Comparison of ENCODE assay signal across 1 cellular context in the genomic region with DNA sequence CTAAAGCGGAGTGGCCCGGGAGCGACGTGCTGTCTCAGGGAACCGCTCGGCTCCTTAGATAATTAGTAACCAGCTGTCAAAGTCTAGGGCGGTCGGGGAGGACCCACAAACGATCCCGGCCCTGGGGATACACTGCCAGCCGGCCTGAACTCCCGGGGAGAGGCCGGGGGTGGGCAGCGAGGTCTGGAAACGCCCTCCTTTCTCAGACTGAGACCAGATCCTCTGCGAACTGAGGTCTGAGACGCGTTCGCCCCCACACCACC.
A peak's percentile ranks its signal among the peaks of the same experiment; 100 is the strongest.
TF ChIP-seq lines count a peak whose summit lies in the region.

No MANE protein-coding gene starts in this region.

TF ChIP-seq in HepG2, 621 proteins besides CTCF, POLR2A, EP300 and RAD21 (continued from another document and continues in another):
- TF ChIP-seq, protein P1, sequence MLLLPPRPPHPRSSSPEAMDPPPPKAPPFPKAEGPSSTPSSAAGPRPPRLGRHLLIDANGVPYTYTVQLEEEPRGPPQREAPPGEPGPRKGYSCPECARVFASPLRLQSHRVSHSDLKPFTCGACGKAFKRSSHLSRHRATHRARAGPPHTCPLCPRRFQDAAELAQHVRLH (CRISPR knock-in tag; IDR thresholded peaks at IDR 0.05; ENCODE audit: borderline replicate concordance, low read depth): no peak
- no peak for TF ChIP-seq SMARCC2 (IDR thresholded peaks at IDR 0.05)
- no peak for TF ChIP-seq ZBTB38 (CRISPR knock-in tag; IDR thresholded peaks at IDR 0.05)
- TF ChIP-seq, protein P2, sequence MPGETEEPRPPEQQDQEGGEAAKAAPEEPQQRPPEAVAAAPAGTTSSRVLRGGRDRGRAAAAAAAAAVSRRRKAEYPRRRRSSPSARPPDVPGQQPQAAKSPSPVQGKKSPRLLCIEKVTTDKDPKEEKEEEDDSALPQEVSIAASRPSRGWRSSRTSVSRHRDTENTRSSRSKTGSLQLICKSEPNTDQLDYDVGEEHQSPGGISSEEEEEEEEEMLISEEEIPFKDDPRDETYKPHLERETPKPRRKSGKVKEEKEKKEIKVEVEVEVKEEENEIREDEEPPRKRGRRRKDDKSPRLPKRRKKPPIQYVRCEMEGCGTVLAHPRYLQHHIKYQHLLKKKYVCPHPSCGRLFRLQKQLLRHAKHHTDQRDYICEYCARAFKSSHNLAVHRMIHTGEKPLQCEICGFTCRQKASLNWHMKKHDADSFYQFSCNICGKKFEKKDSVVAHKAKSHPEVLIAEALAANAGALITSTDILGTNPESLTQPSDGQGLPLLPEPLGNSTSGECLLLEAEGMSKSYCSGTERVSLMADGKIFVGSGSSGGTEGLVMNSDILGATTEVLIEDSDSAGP (CRISPR knock-in tag; IDR thresholded peaks at IDR 0.05; ENCODE audit: borderline replicate concordance): no peak
- TF ChIP-seq ZNF773 (CRISPR knock-in tag; IDR thresholded peaks at IDR 0.05; ENCODE audit: borderline replicate concordance): no peak; the same call in 1 of the 2 replicates
- TF ChIP-seq, protein P3, sequence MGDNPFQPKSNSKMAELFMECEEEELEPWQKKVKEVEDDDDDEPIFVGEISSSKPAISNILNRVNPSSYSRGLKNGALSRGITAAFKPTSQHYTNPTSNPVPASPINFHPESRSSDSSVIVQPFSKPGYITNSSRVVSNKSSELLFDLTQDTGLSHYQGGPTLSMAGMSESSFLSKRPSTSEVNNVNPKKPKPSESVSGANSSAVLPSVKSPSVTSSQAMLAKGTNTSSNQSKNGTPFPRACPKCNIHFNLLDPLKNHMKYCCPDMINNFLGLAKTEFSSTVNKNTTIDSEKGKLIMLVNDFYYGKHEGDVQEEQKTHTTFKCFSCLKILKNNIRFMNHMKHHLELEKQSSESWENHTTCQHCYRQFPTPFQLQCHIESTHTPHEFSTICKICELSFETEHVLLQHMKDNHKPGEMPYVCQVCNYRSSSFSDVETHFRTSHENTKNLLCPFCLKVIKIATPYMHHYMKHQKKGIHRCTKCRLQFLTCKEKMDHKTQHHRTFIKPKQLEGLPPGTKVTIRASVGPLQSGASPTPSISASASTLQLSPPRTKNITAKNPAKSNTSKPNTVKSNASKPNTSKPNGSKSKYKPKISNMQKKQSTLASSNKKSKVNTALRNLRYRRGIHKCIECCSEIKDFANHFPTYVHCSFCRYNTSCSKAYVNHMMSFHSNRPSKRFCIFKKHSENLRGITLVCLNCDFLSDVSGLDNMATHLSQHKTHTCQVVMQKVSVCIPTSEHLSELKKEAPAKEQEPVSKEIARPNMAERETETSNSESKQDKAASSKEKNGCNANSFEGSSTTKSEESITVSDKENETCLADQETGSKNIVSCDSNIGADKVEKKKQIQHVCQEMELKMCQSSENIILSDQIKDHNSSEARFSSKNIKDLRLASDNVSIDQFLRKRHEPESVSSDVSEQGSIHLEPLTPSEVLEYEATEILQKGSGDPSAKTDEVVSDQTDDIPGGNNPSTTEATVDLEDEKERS (CRISPR knock-in tag; IDR thresholded peaks at IDR 0.05): no peak
- no peak for TF ChIP-seq ZBTB42 (CRISPR knock-in tag; IDR thresholded peaks at IDR 0.05)
- TF ChIP-seq EHMT2 (IDR thresholded peaks at IDR 0.05; ENCODE audit: borderline replicate concordance, low read depth, low read length): no peak
- no peak for TF ChIP-seq ZNF891 (CRISPR knock-in tag; IDR thresholded peaks at IDR 0.05)
- no peak for TF ChIP-seq GLI4 (CRISPR knock-in tag; IDR thresholded peaks at IDR 0.05; ENCODE audit: borderline replicate concordance)
- no peak for TF ChIP-seq YEATS4 (CRISPR knock-in tag; IDR thresholded peaks at IDR 0.05; ENCODE audit: borderline replicate concordance)
- TF ChIP-seq ISL2 (CRISPR knock-in tag; IDR thresholded peaks at IDR 0.05): peak; percentile 37; the same call in 1 of the 2 replicates
- TF ChIP-seq SNRNP70 (IDR thresholded peaks at IDR 0.05; ENCODE audit: low read depth, low read length): no peak
- no peak for TF ChIP-seq ZSCAN30 (CRISPR knock-in tag; IDR thresholded peaks at IDR 0.05)
- TF ChIP-seq RBM39 (IDR thresholded peaks at IDR 0.05; ENCODE audit: low read depth, low read length, poor library complexity, severe bottlenecking): no peak
- TF ChIP-seq, protein P4, sequence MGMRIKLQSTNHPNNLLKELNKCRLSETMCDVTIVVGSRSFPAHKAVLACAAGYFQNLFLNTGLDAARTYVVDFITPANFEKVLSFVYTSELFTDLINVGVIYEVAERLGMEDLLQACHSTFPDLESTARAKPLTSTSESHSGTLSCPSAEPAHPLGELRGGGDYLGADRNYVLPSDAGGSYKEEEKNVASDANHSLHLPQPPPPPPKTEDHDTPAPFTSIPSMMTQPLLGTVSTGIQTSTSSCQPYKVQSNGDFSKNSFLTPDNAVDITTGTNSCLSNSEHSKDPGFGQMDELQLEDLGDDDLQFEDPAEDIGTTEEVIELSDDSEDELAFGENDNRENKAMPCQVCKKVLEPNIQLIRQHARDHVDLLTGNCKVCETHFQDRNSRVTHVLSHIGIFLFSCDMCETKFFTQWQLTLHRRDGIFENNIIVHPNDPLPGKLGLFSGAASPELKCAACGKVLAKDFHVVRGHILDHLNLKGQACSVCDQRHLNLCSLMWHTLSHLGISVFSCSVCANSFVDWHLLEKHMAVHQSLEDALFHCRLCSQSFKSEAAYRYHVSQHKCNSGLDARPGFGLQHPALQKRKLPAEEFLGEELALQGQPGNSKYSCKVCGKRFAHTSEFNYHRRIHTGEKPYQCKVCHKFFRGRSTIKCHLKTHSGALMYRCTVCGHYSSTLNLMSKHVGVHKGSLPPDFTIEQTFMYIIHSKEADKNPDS (CRISPR knock-in tag; IDR thresholded peaks at IDR 0.05): no peak
- no peak for TF ChIP-seq KDM4B (CRISPR knock-in tag; IDR thresholded peaks at IDR 0.05)
- TF ChIP-seq KDM2A (CRISPR knock-in tag; IDR thresholded peaks at IDR 0.05; ENCODE audit: borderline replicate concordance, low read depth): no peak
- TF ChIP-seq, protein P5, sequence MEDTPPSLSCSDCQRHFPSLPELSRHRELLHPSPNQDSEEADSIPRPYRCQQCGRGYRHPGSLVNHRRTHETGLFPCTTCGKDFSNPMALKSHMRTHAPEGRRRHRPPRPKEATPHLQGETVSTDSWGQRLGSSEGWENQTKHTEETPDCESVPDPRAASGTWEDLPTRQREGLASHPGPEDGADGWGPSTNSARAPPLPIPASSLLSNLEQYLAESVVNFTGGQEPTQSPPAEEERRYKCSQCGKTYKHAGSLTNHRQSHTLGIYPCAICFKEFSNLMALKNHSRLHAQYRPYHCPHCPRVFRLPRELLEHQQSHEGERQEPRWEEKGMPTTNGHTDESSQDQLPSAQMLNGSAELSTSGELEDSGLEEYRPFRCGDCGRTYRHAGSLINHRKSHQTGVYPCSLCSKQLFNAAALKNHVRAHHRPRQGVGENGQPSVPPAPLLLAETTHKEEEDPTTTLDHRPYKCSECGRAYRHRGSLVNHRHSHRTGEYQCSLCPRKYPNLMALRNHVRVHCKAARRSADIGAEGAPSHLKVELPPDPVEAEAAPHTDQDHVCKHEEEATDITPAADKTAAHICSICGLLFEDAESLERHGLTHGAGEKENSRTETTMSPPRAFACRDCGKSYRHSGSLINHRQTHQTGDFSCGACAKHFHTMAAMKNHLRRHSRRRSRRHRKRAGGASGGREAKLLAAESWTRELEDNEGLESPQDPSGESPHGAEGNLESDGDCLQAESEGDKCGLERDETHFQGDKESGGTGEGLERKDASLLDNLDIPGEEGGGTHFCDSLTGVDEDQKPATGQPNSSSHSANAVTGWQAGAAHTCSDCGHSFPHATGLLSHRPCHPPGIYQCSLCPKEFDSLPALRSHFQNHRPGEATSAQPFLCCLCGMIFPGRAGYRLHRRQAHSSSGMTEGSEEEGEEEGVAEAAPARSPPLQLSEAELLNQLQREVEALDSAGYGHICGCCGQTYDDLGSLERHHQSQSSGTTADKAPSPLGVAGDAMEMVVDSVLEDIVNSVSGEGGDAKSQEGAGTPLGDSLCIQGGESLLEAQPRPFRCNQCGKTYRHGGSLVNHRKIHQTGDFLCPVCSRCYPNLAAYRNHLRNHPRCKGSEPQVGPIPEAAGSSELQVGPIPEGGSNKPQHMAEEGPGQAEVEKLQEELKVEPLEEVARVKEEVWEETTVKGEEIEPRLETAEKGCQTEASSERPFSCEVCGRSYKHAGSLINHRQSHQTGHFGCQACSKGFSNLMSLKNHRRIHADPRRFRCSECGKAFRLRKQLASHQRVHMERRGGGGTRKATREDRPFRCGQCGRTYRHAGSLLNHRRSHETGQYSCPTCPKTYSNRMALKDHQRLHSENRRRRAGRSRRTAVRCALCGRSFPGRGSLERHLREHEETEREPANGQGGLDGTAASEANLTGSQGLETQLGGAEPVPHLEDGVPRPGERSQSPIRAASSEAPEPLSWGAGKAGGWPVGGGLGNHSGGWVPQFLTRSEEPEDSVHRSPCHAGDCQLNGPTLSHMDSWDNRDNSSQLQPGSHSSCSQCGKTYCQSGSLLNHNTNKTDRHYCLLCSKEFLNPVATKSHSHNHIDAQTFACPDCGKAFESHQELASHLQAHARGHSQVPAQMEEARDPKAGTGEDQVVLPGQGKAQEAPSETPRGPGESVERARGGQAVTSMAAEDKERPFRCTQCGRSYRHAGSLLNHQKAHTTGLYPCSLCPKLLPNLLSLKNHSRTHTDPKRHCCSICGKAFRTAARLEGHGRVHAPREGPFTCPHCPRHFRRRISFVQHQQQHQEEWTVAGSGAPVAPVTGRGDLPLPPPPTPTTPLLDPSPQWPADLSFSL (CRISPR knock-in tag; IDR thresholded peaks at IDR 0.05): no peak
- TF ChIP-seq, protein P6, sequence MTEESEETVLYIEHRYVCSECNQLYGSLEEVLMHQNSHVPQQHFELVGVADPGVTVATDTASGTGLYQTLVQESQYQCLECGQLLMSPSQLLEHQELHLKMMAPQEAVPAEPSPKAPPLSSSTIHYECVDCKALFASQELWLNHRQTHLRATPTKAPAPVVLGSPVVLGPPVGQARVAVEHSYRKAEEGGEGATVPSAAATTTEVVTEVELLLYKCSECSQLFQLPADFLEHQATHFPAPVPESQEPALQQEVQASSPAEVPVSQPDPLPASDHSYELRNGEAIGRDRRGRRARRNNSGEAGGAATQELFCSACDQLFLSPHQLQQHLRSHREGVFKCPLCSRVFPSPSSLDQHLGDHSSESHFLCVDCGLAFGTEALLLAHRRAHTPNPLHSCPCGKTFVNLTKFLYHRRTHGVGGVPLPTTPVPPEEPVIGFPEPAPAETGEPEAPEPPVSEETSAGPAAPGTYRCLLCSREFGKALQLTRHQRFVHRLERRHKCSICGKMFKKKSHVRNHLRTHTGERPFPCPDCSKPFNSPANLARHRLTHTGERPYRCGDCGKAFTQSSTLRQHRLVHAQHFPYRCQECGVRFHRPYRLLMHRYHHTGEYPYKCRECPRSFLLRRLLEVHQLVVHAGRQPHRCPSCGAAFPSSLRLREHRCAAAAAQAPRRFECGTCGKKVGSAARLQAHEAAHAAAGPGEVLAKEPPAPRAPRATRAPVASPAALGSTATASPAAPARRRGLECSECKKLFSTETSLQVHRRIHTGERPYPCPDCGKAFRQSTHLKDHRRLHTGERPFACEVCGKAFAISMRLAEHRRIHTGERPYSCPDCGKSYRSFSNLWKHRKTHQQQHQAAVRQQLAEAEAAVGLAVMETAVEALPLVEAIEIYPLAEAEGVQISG (CRISPR knock-in tag; IDR thresholded peaks at IDR 0.05): no peak
- TF ChIP-seq, protein P7, sequence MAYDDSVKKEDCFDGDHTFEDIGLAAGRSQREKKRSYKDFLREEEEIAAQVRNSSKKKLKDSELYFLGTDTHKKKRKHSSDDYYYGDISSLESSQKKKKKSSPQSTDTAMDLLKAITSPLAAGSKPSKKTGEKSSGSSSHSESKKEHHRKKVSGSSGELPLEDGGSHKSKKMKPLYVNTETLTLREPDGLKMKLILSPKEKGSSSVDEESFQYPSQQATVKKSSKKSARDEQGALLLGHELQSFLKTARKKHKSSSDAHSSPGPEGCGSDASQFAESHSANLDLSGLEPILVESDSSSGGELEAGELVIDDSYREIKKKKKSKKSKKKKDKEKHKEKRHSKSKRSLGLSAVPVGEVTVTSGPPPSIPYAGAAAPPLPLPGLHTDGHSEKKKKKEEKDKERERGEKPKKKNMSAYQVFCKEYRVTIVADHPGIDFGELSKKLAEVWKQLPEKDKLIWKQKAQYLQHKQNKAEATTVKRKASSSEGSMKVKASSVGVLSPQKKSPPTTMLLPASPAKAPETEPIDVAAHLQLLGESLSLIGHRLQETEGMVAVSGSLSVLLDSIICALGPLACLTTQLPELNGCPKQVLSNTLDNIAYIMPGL (CRISPR knock-in tag; IDR thresholded peaks at IDR 0.05; ENCODE audit: borderline replicate concordance in 1 of 2, low read depth in 1 of 2): no peak; a peak in 2 of 4 replicates
- TF ChIP-seq, protein P8, sequence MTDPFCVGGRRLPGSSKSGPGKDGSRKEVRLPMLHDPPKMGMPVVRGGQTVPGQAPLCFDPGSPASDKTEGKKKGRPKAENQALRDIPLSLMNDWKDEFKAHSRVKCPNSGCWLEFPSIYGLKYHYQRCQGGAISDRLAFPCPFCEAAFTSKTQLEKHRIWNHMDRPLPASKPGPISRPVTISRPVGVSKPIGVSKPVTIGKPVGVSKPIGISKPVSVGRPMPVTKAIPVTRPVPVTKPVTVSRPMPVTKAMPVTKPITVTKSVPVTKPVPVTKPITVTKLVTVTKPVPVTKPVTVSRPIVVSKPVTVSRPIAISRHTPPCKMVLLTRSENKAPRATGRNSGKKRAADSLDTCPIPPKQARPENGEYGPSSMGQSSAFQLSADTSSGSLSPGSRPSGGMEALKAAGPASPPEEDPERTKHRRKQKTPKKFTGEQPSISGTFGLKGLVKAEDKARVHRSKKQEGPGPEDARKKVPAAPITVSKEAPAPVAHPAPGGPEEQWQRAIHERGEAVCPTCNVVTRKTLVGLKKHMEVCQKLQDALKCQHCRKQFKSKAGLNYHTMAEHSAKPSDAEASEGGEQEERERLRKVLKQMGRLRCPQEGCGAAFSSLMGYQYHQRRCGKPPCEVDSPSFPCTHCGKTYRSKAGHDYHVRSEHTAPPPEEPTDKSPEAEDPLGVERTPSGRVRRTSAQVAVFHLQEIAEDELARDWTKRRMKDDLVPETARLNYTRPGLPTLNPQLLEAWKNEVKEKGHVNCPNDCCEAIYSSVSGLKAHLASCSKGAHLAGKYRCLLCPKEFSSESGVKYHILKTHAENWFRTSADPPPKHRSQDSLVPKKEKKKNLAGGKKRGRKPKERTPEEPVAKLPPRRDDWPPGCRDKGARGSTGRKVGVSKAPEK (CRISPR knock-in tag; IDR thresholded peaks at IDR 0.05; ENCODE audit: borderline replicate concordance): no peak
- TF ChIP-seq HMG20B (CRISPR knock-in tag; conservative IDR thresholded peaks at IDR 0.05): no peak
- no peak for TF ChIP-seq ZNF674 (CRISPR knock-in tag; IDR thresholded peaks at IDR 0.05; ENCODE audit: low read depth)
- TF ChIP-seq, protein P9, sequence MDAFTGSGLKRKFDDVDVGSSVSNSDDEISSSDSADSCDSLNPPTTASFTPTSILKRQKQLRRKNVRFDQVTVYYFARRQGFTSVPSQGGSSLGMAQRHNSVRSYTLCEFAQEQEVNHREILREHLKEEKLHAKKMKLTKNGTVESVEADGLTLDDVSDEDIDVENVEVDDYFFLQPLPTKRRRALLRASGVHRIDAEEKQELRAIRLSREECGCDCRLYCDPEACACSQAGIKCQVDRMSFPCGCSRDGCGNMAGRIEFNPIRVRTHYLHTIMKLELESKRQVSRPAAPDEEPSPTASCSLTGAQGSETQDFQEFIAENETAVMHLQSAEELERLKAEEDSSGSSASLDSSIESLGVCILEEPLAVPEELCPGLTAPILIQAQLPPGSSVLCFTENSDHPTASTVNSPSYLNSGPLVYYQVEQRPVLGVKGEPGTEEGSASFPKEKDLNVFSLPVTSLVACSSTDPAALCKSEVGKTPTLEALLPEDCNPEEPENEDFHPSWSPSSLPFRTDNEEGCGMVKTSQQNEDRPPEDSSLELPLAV (CRISPR knock-in tag; conservative IDR thresholded peaks at IDR 0.05; ENCODE audit: low read depth): no peak
